In genomic region chr20:25197870-25198190, GRCh38 we compare ENCODE assay signal across 14 cellular contexts. TPM values are rescaled to one million over a fixed set of nuclear protein-coding genes. Genes with fewer than 3 reads are reported as not detected.
DNase-seq lines count a peak whose midpoint lies in the region; ATAC-seq, FAIRE-seq and TF ChIP-seq lines count a peak whose summit lies in the region.
"Had no signal": no experiment of that assay in that cellular context is flagged by ENCODE, and none has a peak within 500 bp of the region (broad histone marks: within the 10 kb centered on the region; RNA-seq: fewer than 3 reads in every experiment).

No MANE protein-coding gene starts in this region.

- H3K4me3 ChIP-seq in right atrium auricular region, result peak overlapping the region in 1 of 2 donors; percentile 91
- H3K4me3 ChIP-seq in keratinocyte (ENCODE audit: control insufficient read depth in 2 of 3, extremely low read depth in 1 of 3, insufficient read depth in 2 of 3, low read depth in 1 of 3, low read length in 3 of 3), result no peak overlapping the region
- no peak overlapping the region for H3K4me3 ChIP-seq in transverse colon

- H3K9ac ChIP-seq in keratinocyte (ENCODE audit: control insufficient read depth, extremely low read depth, insufficient read depth, low read length), result no peak overlapping the region

- TF ChIP-seq CTCF in right atrium auricular region (IDR thresholded peaks at IDR 0.05) (no peak), WTC11 (IDR thresholded peaks at IDR 0.05) (no peak), keratinocyte (optimal IDR thresholded peaks at IDR 0.05 in 1 of 3, IDR thresholded peaks at IDR 0.05 in 1 of 3, conservative IDR thresholded peaks at IDR 0.05 in 1 of 3; ENCODE audit: extremely low read depth in 1 of 3, insufficient read depth in 2 of 3, low read length in 3 of 3) (no peak), transverse colon (IDR thresholded peaks at IDR 0.05) (no peak), RWPE1 (conservative IDR thresholded peaks at IDR 0.05; ENCODE audit: low read depth) (no peak)

- no peaks in the 10 kb centered on the region; the same call in 1 of the 2 replicates for H3K27me3 Mint-ChIP-seq in WTC11 (ENCODE audit: low read depth)

- H3K4me3 Mint-ChIP-seq in WTC11, result peak overlapping the region; percentile 96

- POLR2A ChIA-PET in WTC11 (lab: Charles Lee), result no interaction called here
- POLR2A ChIA-PET in RWPE1 (lab: Yijun Ruan, JAX; ENCODE audit: low non-redundant PET), result no interaction called here

- H3K4me2 ChIP-seq in keratinocyte (ENCODE audit: control insufficient read depth, extremely low read depth, insufficient read depth, low read depth, low read length), result peak overlapping the region; percentile 91

- no peaks in the 10 kb centered on the region for H3K9me3 Mint-ChIP-seq in WTC11
- H3K9me3 Mint-ChIP-seq: CD14-positive monocyte had no signal

- no peak overlapping the region; the same call in 1 of the 2 replicates for H3K27ac Mint-ChIP-seq in WTC11

- H3K27me3 ChIP-seq in right atrium auricular region, result no peaks in the 10 kb centered on the region
- no peaks in the 10 kb centered on the region for H3K27me3 ChIP-seq in keratinocyte (ENCODE audit: control insufficient read depth, extremely low read depth, insufficient read depth, low read length)
- H3K27me3 ChIP-seq in transverse colon, result no peaks in the 10 kb centered on the region
- H3K27me3 ChIP-seq: Peyer's patch had no signal

- no peak for TF ChIP-seq EP300 in transverse colon (IDR thresholded peaks at IDR 0.05; ENCODE audit: low read depth)

- H3K27ac ChIP-seq in right atrium auricular region (peak overlapping the region; percentile 95 to 98), keratinocyte (ENCODE audit: control insufficient read depth, insufficient read depth, low read length) (no peak overlapping the region), transverse colon (peak overlapping the region; percentile 84 to 94 (median 91)), RWPE1 (no peak overlapping the region)
- H3K27ac ChIP-seq: HL-60 had no signal

- peaks cover 32% of the 10 kb centered on the region for H3K4me1 Mint-ChIP-seq in WTC11

- FAIRE-seq in keratinocyte (lab: Jason Lieb, UNC), result no peak
- FAIRE-seq: TTC549 had no signal

- in situ Hi-C loops in transverse colon (cut with MboI; ENCODE audit: low pct_ligation_motif_present in 1 of 4, low pct_unique_long_range_greater_than_20kb in 1 of 4, low sequenced_read_pairs in 3 of 4), result loop anchor here in 2 of 4 donors (10.0 to 25.0 kb wide), 4 partner anchors 89 to 211 kb away; partner anchors contain the start of genes APMAP (in 2 of the 2) and GINS1 (in 1 of the 2)

- 68% methylated on average over 3 of the region's 3 CpGs; no CpG with 5 or more reads in 1 of the 2 donors for WGBS in transverse colon (ENCODE audit: low coverage in 1 of 2), 2 donors

- H3K9me3 ChIP-seq in right atrium auricular region (no peaks in the 10 kb centered on the region), keratinocyte (ENCODE audit: control insufficient read depth, low read depth, low read length) (no peaks in the 10 kb centered on the region), transverse colon (no peaks in the 10 kb centered on the region)
- H3K9me3 ChIP-seq: Peyer's patch had no signal

- peaks cover 53% of the 10 kb centered on the region for H3K79me2 ChIP-seq in keratinocyte (ENCODE audit: control insufficient read depth, insufficient read depth, low read length)

- CTCF ChIA-PET in WTC11 (lab: Charles Lee), result no interaction called here
- CTCF ChIA-PET in RWPE1 (lab: Yijun Ruan, JAX), result no interaction called here

- H3K4me1 ChIP-seq in right atrium auricular region (peaks cover 0 to 45% of the 10 kb centered on the region in 2 donors), keratinocyte (ENCODE audit: control insufficient read depth, extremely low read depth, insufficient read depth, low read length) (peaks cover 19% of the 10 kb centered on the region), transverse colon (peaks cover 25 to 50% (median 35%) of the 10 kb centered on the region in 4 donors)

- dilution Hi-C loops in keratinocyte (cut with MboI; ENCODE audit: extremely low pct_ligation_motif_present, low sequenced_read_pairs), result no loop called here

- no peak overlapping the region for H2AFZ ChIP-seq in keratinocyte (ENCODE audit: control insufficient read depth, low read length)

- ATAC-seq in left cardiac atrium, result no peak
- ATAC-seq in WTC11, result no peak

- intact Hi-C loops in left cardiac atrium (cut with DNase I) (loop anchor here (5.0 to 10.0 kb wide), 2 partner anchors 49 to 203 kb away; partner anchors contain the start of genes APMAP (in 1 of the 2) and PYGB (in 1 of the 2)), transverse colon (cut with DNase I; ENCODE audit: low total_unique reads) (no loop called here)

- H3K9me1 ChIP-seq in keratinocyte (ENCODE audit: control insufficient read depth, extremely low read depth, insufficient read depth, low read length), result no peaks in the 10 kb centered on the region

- no peak for DNase-seq in right atrium auricular region (ENCODE audit: low spot score)
- DNase-seq in left cardiac atrium, result no peak
- DNase-seq in WTC11 (ENCODE audit: low spot score), result no peak
- DNase-seq in keratinocyte (ENCODE audit: low read depth, low spot score), result no peak
- no peak for DNase-seq in transverse colon
- DNase-seq in medulla oblongata (ENCODE audit: extremely low spot score), result no peak
- no peak for DNase-seq in RWPE1 (ENCODE audit: low spot score)
- DNase-seq in mesenteric fat pad (ENCODE audit: low spot score), result no peak
- DNase-seq: activated effector memory CD4-positive, alpha-beta T cell treated with Interleukin-2 at 50 U/mL for 16 hours; cerebellar nuclear complex; Peyer's patch had no signal

- TF ChIP-seq POLR2A in transverse colon (IDR thresholded peaks at IDR 0.05), result no peak

- H3K36me3 Mint-ChIP-seq in WTC11, result no peaks in the 10 kb centered on the region

- H3K36me3 ChIP-seq in right atrium auricular region (no peaks in the 10 kb centered on the region), keratinocyte (ENCODE audit: control insufficient read depth in 2 of 2, extremely low read depth in 1 of 2, insufficient read depth in 2 of 2, low read length in 2 of 2) (peaks cover 1 to 9% of the 10 kb centered on the region in 2 experiments), transverse colon (peaks cover 0 to 5% (median 0%) of the 10 kb centered on the region in 4 donors)
- H3K36me3 ChIP-seq: Peyer's patch had no signal

- no peaks in the 10 kb centered on the region for H4K20me1 ChIP-seq in keratinocyte (ENCODE audit: control insufficient read depth, extremely low read depth, insufficient read depth, low read length)

TF ChIP-seq in WTC11, 78 proteins besides CTCF, POLR2A, EP300 and RAD21 (continues in another document):
- TF ChIP-seq ATF3 (CRISPR knock-in tag; conservative IDR thresholded peaks at IDR 0.05) (no peak), USF1 (CRISPR knock-in tag; IDR thresholded peaks at IDR 0.05) (no peak), TP53 (CRISPR knock-in tag; IDR thresholded peaks at IDR 0.05) (no peak), ZNF423 (CRISPR knock-in tag; IDR thresholded peaks at IDR 0.05) (no peak)

RNA-seq across cellular contexts. Expression of gene ENTPD6, which starts 2.3 kb away (rescaled TPM):
- 100 to 1,000 TPM in 1 of 2 donors, 10 to 100 TPM in 1; 75.9 to 116 TPM for total RNA-seq in right atrium auricular region
- total RNA-seq in left cardiac atrium, result 100 to 1,000 TPM; 110 to 127 TPM
- 41.1 to 56.9 TPM (median 47.4 TPM) in 3 replicates for total RNA-seq in WTC11 (2021)
- 57.8 to 62.0 TPM (median 58.0 TPM) in 3 replicates for polyA plus RNA-seq in keratinocyte
- 21.1 TPM for polyA plus RNA-seq in keratinocyte (2011; ENCODE audit: low read depth)
- 34.1 and 47.9 TPM in 2 replicates for polyA plus RNA-seq in keratinocyte (2011; cell fraction: cytosol; rRNA removed)
- polyA plus RNA-seq in keratinocyte (2011; cell fraction: nucleus; rRNA removed), result 110 and 122 TPM in 2 replicates
- 45.3 and 56.1 TPM in 2 replicates for polyA plus RNA-seq in keratinocyte (2012; ENCODE audit: low replicate concordance)
- polyA minus RNA-seq in keratinocyte, result 55.2 to 77.9 TPM (median 63.6 TPM) in 3 replicates
- polyA minus RNA-seq in keratinocyte (2011; cell fraction: cytosol; rRNA and poly(A)+ RNA removed), result 44.1 TPM
- polyA minus RNA-seq in keratinocyte (2011; cell fraction: nucleus; rRNA and poly(A)+ RNA removed), result 48.5 and 57.2 TPM in 2 replicates
- 100 to 1,000 TPM; 163 to 261 (median 224) TPM for total RNA-seq in transverse colon
- total RNA-seq in mesenteric fat pad, result 54.3 TPM

RNA-seq across cellular contexts. Expression of gene PYGB, which starts 50.1 kb away (rescaled TPM):
- total RNA-seq in right atrium auricular region, result 100 to 1,000 TPM; 145 to 174 TPM
- 100 to 1,000 TPM; 103 to 152 TPM for total RNA-seq in left cardiac atrium
- total RNA-seq in WTC11 (2021), result 44.5 to 48.5 TPM (median 46.3 TPM) in 3 replicates
- polyA plus RNA-seq in keratinocyte, result 78.3 to 135 TPM (median 100 TPM) in 3 replicates
- polyA plus RNA-seq in keratinocyte (2011; ENCODE audit: low read depth), result 73.7 TPM
- polyA plus RNA-seq in keratinocyte (2011; cell fraction: cytosol; rRNA removed), result 67.6 and 112 TPM in 2 replicates
- 224 and 265 TPM in 2 replicates for polyA plus RNA-seq in keratinocyte (2011; cell fraction: nucleus; rRNA removed)
- polyA plus RNA-seq in keratinocyte (2012; ENCODE audit: low replicate concordance), result 159 and 171 TPM in 2 replicates
- polyA minus RNA-seq in keratinocyte, result 137 to 269 TPM (median 175 TPM) in 3 replicates
- 166 TPM for polyA minus RNA-seq in keratinocyte (2011; cell fraction: cytosol; rRNA and poly(A)+ RNA removed)
- 137 and 167 TPM in 2 replicates for polyA minus RNA-seq in keratinocyte (2011; cell fraction: nucleus; rRNA and poly(A)+ RNA removed)
- 100 to 1,000 TPM; 195 to 554 (median 359) TPM for total RNA-seq in transverse colon
- total RNA-seq in mesenteric fat pad, result 121 TPM

Comparison
In these comparisons a context has a peak if more than half of its experiments do, and no peak if none do; other contexts are left out.
1. H3K27ac ChIP-seq: peak in right atrium auricular region (2 of 2) and transverse colon (4 of 4); none in keratinocyte (single experiment) and RWPE1 (single experiment).